Comparison of ENCODE assay signal across 19 cellular contexts in genomic region chr2:13768274-13768673, GRCh38.
DNase-seq lines count a peak whose midpoint lies in the region; ATAC-seq and TF ChIP-seq lines count a peak whose summit lies in the region.
"Had no signal": no experiment of that assay in that cellular context is flagged by ENCODE, and none has a peak within 500 bp of the region (broad histone marks: within the 10 kb centered on the region; RNA-seq: fewer than 3 reads in every experiment).

No MANE protein-coding gene starts in this region.

- no peaks in the 10 kb centered on the region for H3K4me1 Mint-ChIP-seq in glutamatergic neuron (ENCODE audit: low read depth, unreplicated experiment)
- H3K4me1 Mint-ChIP-seq: CD4-positive, CD25-positive, alpha-beta regulatory T cell; H9 had no signal

- H3K9me3 Mint-ChIP-seq in glutamatergic neuron (ENCODE audit: unreplicated experiment), result no peaks in the 10 kb centered on the region
- H3K9me3 Mint-ChIP-seq: H9 had no signal

- no peaks in the 10 kb centered on the region for H3K36me3 Mint-ChIP-seq in glutamatergic neuron (ENCODE audit: unreplicated experiment)
- H3K36me3 Mint-ChIP-seq: CD4-positive, CD25-positive, alpha-beta regulatory T cell had no signal

- H3K27me3 Mint-ChIP-seq in glutamatergic neuron (ENCODE audit: unreplicated experiment), result no peaks in the 10 kb centered on the region
- H3K27me3 Mint-ChIP-seq: CD4-positive, CD25-positive, alpha-beta regulatory T cell had no signal

- no peak overlapping the region for H3K4me3 Mint-ChIP-seq in glutamatergic neuron (ENCODE audit: unreplicated experiment)
- H3K4me3 Mint-ChIP-seq: CD4-positive, CD25-positive, alpha-beta regulatory T cell; H9; HFFc6 had no signal

- ATAC-seq in GM18867 (IDR thresholded peaks at IDR 0.05; ENCODE audit: unreplicated experiment) (peak; percentile 82), GM21390 (IDR thresholded peaks at IDR 0.05; ENCODE audit: unreplicated experiment) (peak; percentile 55), HG02938 (IDR thresholded peaks at IDR 0.05; ENCODE audit: unreplicated experiment) (peak; percentile 52), omental fat pad (ENCODE audit: low FRiP score) (no peak)

- no peak overlapping the region for H3K27ac Mint-ChIP-seq in glutamatergic neuron (ENCODE audit: unreplicated experiment)
- H3K27ac Mint-ChIP-seq: CD4-positive, CD25-positive, alpha-beta regulatory T cell; H9; HFFc6 had no signal

- TF ChIP-seq CTCF in omental fat pad (IDR thresholded peaks at IDR 0.05) (no peak), glutamatergic neuron (IDR thresholded peaks at IDR 0.05; ENCODE audit: partially characterized antibody, unreplicated experiment) (no peak)

- DNase-seq in HK-2 (ENCODE audit: unreplicated experiment) (no peak), germinal center (ENCODE audit: low spot score) (no peak), omental fat pad (ENCODE audit: low spot score) (no peak), glutamatergic neuron (no peak)
- DNase-seq: CD4-positive, CD25-positive, alpha-beta regulatory T cell; DMS79; H9; HFFc6; Kasumi-1; NCI-H1694 treated with DMSO at 0.1 percent for 48 hours; NCI-H226; NCI-H524; NCI-H82; OCI-M1; SJCRH30; T-helper 9 cell had no signal
